Comparison of ENCODE assay signal across 8 cellular contexts in the genomic region with DNA sequence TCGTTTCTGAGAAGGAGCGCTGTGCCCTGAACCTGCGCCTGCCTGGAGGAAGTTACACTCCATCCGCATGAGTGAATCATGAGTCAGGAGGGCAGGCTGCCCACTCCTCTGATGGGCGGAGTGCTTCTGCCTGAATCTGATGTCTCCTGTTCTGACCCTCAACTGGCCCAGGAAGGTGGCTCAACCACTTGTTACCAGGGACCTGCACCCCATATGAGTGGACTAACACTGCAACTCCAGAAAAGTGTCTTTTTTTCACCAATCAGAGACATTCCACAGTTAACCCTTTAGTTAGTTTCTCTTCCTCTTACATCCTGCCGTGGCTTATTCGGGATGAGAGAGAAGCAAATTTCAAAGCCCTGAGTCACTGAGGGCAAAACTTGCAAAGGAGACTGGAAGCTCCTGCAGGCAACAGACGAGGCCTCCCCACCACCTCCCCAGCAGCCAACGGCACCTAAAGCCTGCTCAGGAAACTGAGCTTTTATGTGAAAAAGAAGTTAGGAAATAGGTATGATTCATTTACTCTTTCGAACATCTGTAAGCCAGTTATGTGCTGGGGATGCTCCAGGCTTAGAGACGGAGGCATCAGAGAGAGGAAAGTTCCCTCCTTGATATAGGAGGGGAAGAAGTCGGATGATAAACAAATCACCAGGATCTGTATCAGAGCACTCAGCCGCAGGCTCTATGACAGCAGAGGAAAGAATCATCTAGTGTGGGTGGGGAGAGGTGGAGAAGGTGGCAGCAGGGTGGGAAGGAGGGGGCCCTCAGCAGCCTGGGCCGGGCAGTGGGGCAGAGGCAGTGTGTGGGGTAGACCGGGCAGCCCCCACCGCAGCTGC. TPM values are rescaled to one million over a fixed set of nuclear protein-coding genes. Genes with fewer than 3 reads are reported as not detected.
DNase-seq lines count a peak whose midpoint lies in the region; ATAC-seq and TF ChIP-seq lines count a peak whose summit lies in the region.

No MANE protein-coding gene starts in this region.

- WGBS in spleen, 5 donors, result 16 to 24% (median 22%) methylated on average over 16 of the region's 16 CpGs

- H3K36me3 ChIP-seq in OCI-LY3 (replicated peaks; ENCODE audit: low read depth, low read length) (peaks cover 53% of the 10 kb centered on the region), spleen (peaks cover 0 to 37% (median 5%) of the 10 kb centered on the region in 6 donors)

- peaks cover 92% of the 10 kb centered on the region for H3K4me1 ChIP-seq in OCI-LY3 (ENCODE audit: low read length)
- peaks cover 69 to 100% (median 99%) of the 10 kb centered on the region in 6 donors for H3K4me1 ChIP-seq in spleen

- H3K27ac ChIP-seq in OCI-LY3 (ENCODE audit: low read length) (peak overlapping the region; percentile 92), spleen (peak overlapping the region; percentile 77 to 95 (median 88))

- H3K4me3 ChIP-seq in OCI-LY3 (ENCODE audit: low read length), result peak overlapping the region; percentile 57
- peak overlapping the region in 1 of 8 donors; percentile 49 for H3K4me3 ChIP-seq in spleen

- H3K36me3 Mint-ChIP-seq in activated naive CD4-positive, alpha-beta T cell treated with anti-CD3 and anti-CD28 coated beads, Interleukin-2, amount 50 U/mL, for 72 hours, result peaks cover 32 to 65% of the 10 kb centered on the region in 2 donors

- H2AFZ ChIP-seq in OCI-LY3 (ENCODE audit: low read depth, low read length), result no peak overlapping the region

- peak; percentile 58 to 81 for DNase-seq in activated naive CD4-positive, alpha-beta T cell treated with anti-CD3 and anti-CD28 coated beads, Interleukin-2, amount 50 U/mL, for 72 hours (ENCODE audit: low spot score in 2 of 2)
- DNase-seq in hepatic stellate cell (ENCODE audit: low spot score) (peak; percentile 89), spleen (peak; percentile 91), NCI-H2196 treated with DMSO at 0.1 percent for 48 hours (lab: John Stamatoyannopoulos, UW; ENCODE audit: unreplicated experiment) (no peak), NCI-H774 (lab: John Stamatoyannopoulos, UW) (no peak)

- peak; percentile 39 for ATAC-seq in HG02885 (IDR thresholded peaks at IDR 0.05; ENCODE audit: poor library complexity, unreplicated experiment)
- peak; percentile 71 to 74 for ATAC-seq in activated naive CD4-positive, alpha-beta T cell treated with anti-CD3 and anti-CD28 coated beads, Interleukin-2, amount 50 U/mL, for 72 hours

- no peaks in the 10 kb centered on the region for H3K27me3 ChIP-seq in OCI-LY3 (ENCODE audit: low read depth, low read length)
- H3K27me3 ChIP-seq in spleen (replicated peaks in 1 of 7), result peaks cover 0 to 34% (median 0%) of the 10 kb centered on the region in 7 donors

- peaks cover 5 to 8% of the 10 kb centered on the region in 2 donors for H3K9me3 Mint-ChIP-seq in activated naive CD4-positive, alpha-beta T cell treated with anti-CD3 and anti-CD28 coated beads, Interleukin-2, amount 50 U/mL, for 72 hours

- peaks cover 29% of the 10 kb centered on the region for H3K79me2 ChIP-seq in OCI-LY3 (ENCODE audit: low read length)

- TF ChIP-seq POLR2A in GM18526 (IDR thresholded peaks at IDR 0.05; ENCODE audit: extremely low read depth, insufficient read length), result peak; percentile 35
- TF ChIP-seq POLR2A in spleen (IDR thresholded peaks at IDR 0.05), result no peak

- no peaks in the 10 kb centered on the region for H4K20me1 ChIP-seq in OCI-LY3 (ENCODE audit: insufficient read depth, low read length)

- H3K9me3 ChIP-seq in OCI-LY3 (ENCODE audit: insufficient read depth, low read length) (no peaks in the 10 kb centered on the region), spleen (no peaks in the 10 kb centered on the region)

- TF ChIP-seq CTCF in OCI-LY3 (IDR thresholded peaks at IDR 0.05; ENCODE audit: low read depth, low read length) (no peak), spleen (IDR thresholded peaks at IDR 0.05 in 8 of 11, conservative IDR thresholded peaks at IDR 0.05 in 3 of 11) (no peak)

- intact Hi-C loops in spleen (cut with DNase I; ENCODE audit: low total_unique reads), result loop anchor here (10.0 kb wide), 1 partner anchor 47 kb away; no protein-coding TSS in a partner anchor

- peak overlapping the region; percentile 99 for H3K27ac Mint-ChIP-seq in activated naive CD4-positive, alpha-beta T cell treated with anti-CD3 and anti-CD28 coated beads, Interleukin-2, amount 50 U/mL, for 72 hours

- H3K4me2 ChIP-seq in OCI-LY3 (ENCODE audit: low read length), result peak overlapping the region; percentile 77

- H3K9ac ChIP-seq in OCI-LY3 (ENCODE audit: low read length), result peak overlapping the region; percentile 74

RNA-seq across cellular contexts. Expression of gene MBP, which starts 31.0 kb away (rescaled TPM):
- 10 to 100 TPM; 52.2 to 60.0 TPM for total RNA-seq in activated naive CD4-positive, alpha-beta T cell treated with anti-CD3 and anti-CD28 coated beads, Interleukin-2, amount 50 U/mL, for 72 hours
- total RNA-seq in spleen, result 10 to 100 TPM; 62.5 to 96.0 (median 79.4) TPM
- polyA plus RNA-seq in spleen, result 10 to 100 TPM; 11.1 to 16.4 (median 11.2) TPM

Comparison
In these comparisons a context has a peak if more than half of its experiments do, and no peak if none do; other contexts are left out.
1. DNase-seq: peak in activated naive CD4-positive, alpha-beta T cell treated with anti-CD3 and anti-CD28 coated beads, Interleukin-2, amount 50 U/mL, for 72 hours (2 of 2), hepatic stellate cell (single experiment) and spleen (single experiment); none in NCI-H2196 treated with DMSO at 0.1 percent for 48 hours (single experiment) and NCI-H774 (single experiment).